Comparison of ENCODE assay signal across 9 cellular contexts in genomic region chr1:203557390-203557789, GRCh38.
DNase-seq lines count a peak whose midpoint lies in the region; ATAC-seq and TF ChIP-seq lines count a peak whose summit lies in the region.
"Had no signal": no experiment of that assay in that cellular context is flagged by ENCODE, and none has a peak within 500 bp of the region (broad histone marks: within the 10 kb centered on the region; RNA-seq: fewer than 3 reads in every experiment).

No MANE protein-coding gene starts in this region.

- no peak for ATAC-seq in lung (ENCODE audit: insufficient read depth, low FRiP score)

- no peak overlapping the region for H3K4me3 ChIP-seq in lung
- H3K4me3 ChIP-seq in suprapubic skin = no peak overlapping the region

- H3K9me3 ChIP-seq in lung (ENCODE audit: control insufficient read depth in 2 of 2, insufficient read depth in 1 of 2, low read length in 1 of 2) (no peaks in the 10 kb centered on the region), suprapubic skin (no peaks in the 10 kb centered on the region)

- TF ChIP-seq CTCF in lung (IDR thresholded peaks at IDR 0.05; ENCODE audit: control extremely low read depth, extremely low read depth) = no peak
- no peak for TF ChIP-seq CTCF in suprapubic skin (IDR thresholded peaks at IDR 0.05)

- H3K27ac ChIP-seq in lung (ENCODE audit: low read depth in 1 of 2, low read length in 1 of 2) = peak overlapping the region; percentile 42 to 90
- H3K27ac ChIP-seq in suprapubic skin = peak overlapping the region; percentile 78
- H3K27ac ChIP-seq: parathyroid adenoma had no signal

- WGBS in lung, 2 donors = 86 to 89% methylated on average over 7 of the region's 7 CpGs
- WGBS in suprapubic skin = 49% methylated on average over 7 of the region's 7 CpGs

- H3K4me1 ChIP-seq in lung (ENCODE audit: control insufficient read depth in 2 of 2, insufficient read depth in 2 of 2, low read length in 2 of 2) = peaks cover 0 to 11% of the 10 kb centered on the region in 2 donors
- H3K4me1 ChIP-seq in suprapubic skin = peaks cover 40% of the 10 kb centered on the region
- H3K4me1 ChIP-seq: parathyroid adenoma had no signal

- no peaks in the 10 kb centered on the region for H3K27me3 ChIP-seq in lung (ENCODE audit: control insufficient read depth, insufficient read depth)
- H3K27me3 ChIP-seq in suprapubic skin = no peaks in the 10 kb centered on the region

- TF ChIP-seq EP300 in suprapubic skin (IDR thresholded peaks at IDR 0.05) = no peak

- H3K36me3 ChIP-seq in lung (ENCODE audit: control insufficient read depth in 2 of 2, insufficient read depth in 2 of 2, low read length in 2 of 2) = no peaks in the 10 kb centered on the region
- no peaks in the 10 kb centered on the region for H3K36me3 ChIP-seq in suprapubic skin

- peak; percentile 68 for DNase-seq in HS-5 (ENCODE audit: low read depth)
- DNase-seq in dedifferentiated amniotic fluid mesenchymal stem cell (ENCODE audit: extremely low spot score) = peak; percentile 70
- no peak for DNase-seq in lung (ENCODE audit: low spot score)
- peak in 1 of 2 donors; percentile 75 for DNase-seq in suprapubic skin (ENCODE audit: low spot score in 2 of 2)
- no peak for DNase-seq in mesenteric fat pad (ENCODE audit: low spot score)
- DNase-seq in NCI-H187 (lab: John Stamatoyannopoulos, UW) = no peak
- no peak for DNase-seq in HuH-7.5 (ENCODE audit: low spot score)
- DNase-seq in ecto neural progenitor cell (ENCODE audit: low spot score) = no peak

- TF ChIP-seq POLR2A in suprapubic skin (IDR thresholded peaks at IDR 0.05) = no peak

Comparison
In these comparisons a context has a peak if more than half of its experiments do, and no peak if none do; other contexts are left out.
1. DNase-seq: peak in HS-5 (single experiment) and dedifferentiated amniotic fluid mesenchymal stem cell (single experiment); none in lung (single experiment), mesenteric fat pad (single experiment), NCI-H187 (0 of 2), HuH-7.5 (single experiment) and ecto neural progenitor cell (single experiment).